ENCODE assay signal across 23 cellular contexts in the genomic region with DNA sequence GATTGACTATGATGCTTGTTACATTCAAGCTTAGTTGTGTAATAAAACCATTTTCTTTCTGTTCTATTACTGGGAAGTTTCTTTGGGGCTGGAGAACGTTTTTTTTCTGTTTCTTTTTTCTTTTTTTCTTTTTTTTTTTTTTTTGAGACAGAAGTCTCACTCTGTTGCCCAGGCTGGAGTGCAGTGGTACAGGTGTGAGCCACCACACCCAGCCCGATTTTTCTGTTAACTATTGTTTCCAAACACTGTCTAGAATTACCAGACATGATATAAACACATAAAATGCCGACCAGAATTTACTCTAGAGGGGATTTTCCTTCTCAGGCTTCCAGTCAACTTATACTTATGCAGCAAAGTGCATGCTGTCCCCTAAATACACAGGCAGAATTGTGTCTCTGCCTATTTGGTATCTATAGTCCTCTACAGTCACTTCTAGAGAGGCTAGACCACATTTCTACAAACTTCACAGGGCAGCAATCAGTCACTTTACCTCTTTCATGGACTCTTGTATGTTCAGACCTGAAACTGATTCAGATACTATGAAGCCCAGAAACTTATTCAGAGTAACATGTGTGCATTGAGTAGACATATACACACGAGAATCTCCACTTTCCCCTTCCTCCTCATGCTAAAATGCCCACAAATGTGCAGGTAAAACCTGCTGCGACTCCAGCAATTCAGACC.
DNase-seq lines count a peak whose midpoint lies in the region; ATAC-seq and TF ChIP-seq lines count a peak whose summit lies in the region.
"Had no signal": no experiment of that assay in that cellular context is flagged by ENCODE, and none has a peak within 500 bp of the region (broad histone marks: within the 10 kb centered on the region; RNA-seq: fewer than 3 reads in every experiment).

No MANE protein-coding gene starts in this region.

- peak overlapping the region in 5 of 7 donors; percentile 31 to 80 (median 52) for H3K27ac Mint-ChIP-seq in CD4-positive, alpha-beta memory T cell

- CTCF ChIA-PET in CD4-positive, alpha-beta memory T cell (lab: Charles Lee; ENCODE audit: partially characterized antibody) = no interaction called here

- H3K4me3 Mint-ChIP-seq in CD4-positive, alpha-beta memory T cell = peak overlapping the region in 7 of 8 donors; percentile 26 to 69 (median 44)

- no peaks in the 10 kb centered on the region for H3K36me3 Mint-ChIP-seq in CD4-positive, alpha-beta memory T cell

- H4K20me1 ChIP-seq in OCI-LY3 (ENCODE audit: insufficient read depth, low read length) = no peaks in the 10 kb centered on the region
- H4K20me1 ChIP-seq: BLaER1 treated with 17β-estradiol and CSF1 and Interleukin-3, amounts not matched to agents 10 nM and 100 nM had no signal

- no peak overlapping the region for H3K9ac ChIP-seq in OCI-LY3 (ENCODE audit: low read length)
- H3K9ac ChIP-seq: BLaER1 treated with 17β-estradiol and CSF1 and Interleukin-3, amounts not matched to agents 10 nM and 100 nM had no signal

- no peaks in the 10 kb centered on the region for H3K9me3 ChIP-seq in CD4-positive, alpha-beta memory T cell (ENCODE audit: control insufficient read depth in 1 of 2, low read length in 2 of 2)
- H3K9me3 ChIP-seq in OCI-LY3 (ENCODE audit: insufficient read depth, low read length) = no peaks in the 10 kb centered on the region

- H3K27me3 ChIP-seq in CD4-positive, alpha-beta memory T cell (ENCODE audit: insufficient read depth, low read length) = no peaks in the 10 kb centered on the region
- no peaks in the 10 kb centered on the region for H3K27me3 ChIP-seq in OCI-LY3 (ENCODE audit: low read depth, low read length)
- H3K27me3 ChIP-seq: BLaER1 treated with 17β-estradiol and CSF1 and Interleukin-3, amounts not matched to agents 10 nM and 100 nM had no signal

- no peaks in the 10 kb centered on the region for H3K27me3 Mint-ChIP-seq in CD4-positive, alpha-beta memory T cell

- POLR2A ChIA-PET in CD4-positive, alpha-beta memory T cell (lab: Charles Lee; ENCODE audit: partially characterized antibody) = interaction anchor here (1.0 to 3.1 kb wide), 5 partner anchors 9 to 121 kb away, joined by 3 to 19 read pairs (median 4); a partner anchor contains a TSS

- peaks cover 8 to 26% (median 16%) of the 10 kb centered on the region in 4 donors for H3K4me1 Mint-ChIP-seq in CD4-positive, alpha-beta memory T cell

- H3K9me3 Mint-ChIP-seq in CD4-positive, alpha-beta memory T cell = peaks cover 0 to 7% (median 0%) of the 10 kb centered on the region in 8 donors

- DNase-seq in NCI-H748 (lab: John Stamatoyannopoulos, UW; ENCODE audit: unreplicated experiment) = peak; percentile 14
- DNase-seq in NCI-H748 treated with DMSO at 0.1 percent for 48 hours (lab: John Stamatoyannopoulos, UW) = no peak
- DNase-seq in CD4-positive, alpha-beta memory T cell = no peak
- peak; percentile 4 for DNase-seq in central memory CD4-positive, alpha-beta T cell
- no peak for DNase-seq in activated gamma-delta T cell (lab: John Stamatoyannopoulos, UW)
- no peak for DNase-seq in activated CD8-positive, alpha-beta memory T cell treated with anti-CD3 and anti-CD28 coated beads, Interleukin-2, amount 50 U/mL, for 48 hours
- DNase-seq: ACHN, DND-41, GOT3, HCEC 1CT, KBM-7, NCI-H1092, NCI-H1436, NCI-H187 treated with DMSO at 0.1 percent for 48 hours, NCI-H2227 treated with DMSO at 0.1 percent for 48 hours, NCI-H510A treated with DMSO at 0.1 percent for 48 hours, PC-9, RPMI8226, SHP77 had no signal

- H2AFZ ChIP-seq in OCI-LY3 (ENCODE audit: low read depth, low read length) = peak overlapping the region; percentile 63; the same call in 1 of the 2 replicates
- H2AFZ ChIP-seq: PC-9 had no signal

- TF ChIP-seq CTCF in OCI-LY3 (IDR thresholded peaks at IDR 0.05; ENCODE audit: low read depth, low read length) = no peak

- H3K4me1 ChIP-seq in CD4-positive, alpha-beta memory T cell (ENCODE audit: insufficient read depth, low read length) = peaks cover 14% of the 10 kb centered on the region
- peaks cover 11% of the 10 kb centered on the region; the same call in 1 of the 2 replicates for H3K4me1 ChIP-seq in OCI-LY3 (ENCODE audit: low read length)
- H3K4me1 ChIP-seq: BLaER1 treated with 17β-estradiol and CSF1 and Interleukin-3, amounts not matched to agents 10 nM and 100 nM had no signal

- no peak for ATAC-seq in HG03571 (IDR thresholded peaks at IDR 0.05; ENCODE audit: unreplicated experiment)

- intact Hi-C loops in CD4-positive, alpha-beta memory T cell (cut with micrococcal nuclease) = no loop called here

- H3K4me3 ChIP-seq in CD4-positive, alpha-beta memory T cell (ENCODE audit: low read length in 2 of 2) = no peak overlapping the region
- no peak overlapping the region for H3K4me3 ChIP-seq in OCI-LY3 (ENCODE audit: low read length)
- H3K4me3 ChIP-seq: BLaER1 treated with 17β-estradiol and CSF1 and Interleukin-3, amounts not matched to agents 10 nM and 100 nM; PC-9 had no signal

- H3K79me2 ChIP-seq in OCI-LY3 (ENCODE audit: low read length) = no peaks in the 10 kb centered on the region

- no peak overlapping the region for H3K27ac ChIP-seq in CD4-positive, alpha-beta memory T cell (ENCODE audit: low read depth, low read length)
- no peak overlapping the region for H3K27ac ChIP-seq in OCI-LY3 (ENCODE audit: low read length)
- H3K27ac ChIP-seq: 22Rv1; BLaER1 treated with 17β-estradiol and CSF1 and Interleukin-3, amounts not matched to agents 10 nM and 100 nM; PC-9 had no signal

- H3K4me2 ChIP-seq in OCI-LY3 (ENCODE audit: low read length) = peak overlapping the region; percentile 14; the same call in 1 of the 2 replicates
- H3K4me2 ChIP-seq: BLaER1 treated with 17β-estradiol and CSF1 and Interleukin-3, amounts not matched to agents 10 nM and 100 nM; PC-9 had no signal

- H3K36me3 ChIP-seq in CD4-positive, alpha-beta memory T cell (ENCODE audit: insufficient read depth, low read length) = no peaks in the 10 kb centered on the region
- H3K36me3 ChIP-seq in OCI-LY3 (replicated peaks; ENCODE audit: low read depth, low read length) = no peaks in the 10 kb centered on the region
- H3K36me3 ChIP-seq: BLaER1 treated with 17β-estradiol and CSF1 and Interleukin-3, amounts not matched to agents 10 nM and 100 nM had no signal

Comparison
In these comparisons a context has a peak if more than half of its experiments do, and no peak if none do; other contexts are left out.
1. DNase-seq: peak in NCI-H748 (single experiment) and central memory CD4-positive, alpha-beta T cell (single experiment); none in NCI-H748 treated with DMSO at 0.1 percent for 48 hours (single experiment), CD4-positive, alpha-beta memory T cell (0 of 5), activated gamma-delta T cell (single experiment) and activated CD8-positive, alpha-beta memory T cell treated with anti-CD3 and anti-CD28 coated beads, Interleukin-2, amount 50 U/mL, for 48 hours (single experiment).